Comparison of ENCODE assay signal across 1 cellular context in genomic region chrX:46687619-46688018, GRCh38.
TF ChIP-seq lines count a peak whose summit lies in the region.

No MANE protein-coding gene starts in this region.

TF ChIP-seq in K562, 482 proteins besides CTCF, POLR2A, EP300 and RAD21 (continued from another document):
- no peak for TF ChIP-seq ARID3B (CRISPR knock-in tag; IDR thresholded peaks at IDR 0.05; ENCODE audit: borderline replicate concordance)
